In genomic region chr2:69893684-69894481, GRCh38 we compare ENCODE assay signal across 8 cellular contexts. TPM values are rescaled to one million over a fixed set of nuclear protein-coding genes. Genes with fewer than 3 reads are reported as not detected.
DNase-seq lines count a peak whose midpoint lies in the region; ATAC-seq and TF ChIP-seq lines count a peak whose summit lies in the region.

Gene SNRNP27 (plus strand): TSS chr2:69893956. CDS start chr2:69893985, 29 bp downstream.

- no peak within 1 kb of the TSS for H4K8ac ChIP-seq in mesendoderm (ENCODE audit: low read depth, low read length)

- H2BK5ac ChIP-seq in mesendoderm (ENCODE audit: low read length) = no peak within 1 kb of the TSS

- H2BK15ac ChIP-seq in mesendoderm (replicated peaks; ENCODE audit: low read depth) = no peak within 1 kb of the TSS

- no peak within 1 kb of the TSS for H2AK5ac ChIP-seq in mesendoderm (ENCODE audit: low read length)

- H2BK120ac ChIP-seq in mesendoderm (ENCODE audit: low read depth, low read length) = no peak within 1 kb of the TSS

- 0 out of 2 replicates have a peak, but pooled peaks cover 3% of the 10 kb centered on the region for H4K20me1 ChIP-seq in OCI-LY3 (ENCODE audit: insufficient read depth, low read length)

- no CpG with 5 or more reads among the region's 31 CpGs for WGBS in mesendoderm (ENCODE audit: extremely low coverage, insufficient coverage, low lambda C conversion rate)

- peak within 1 kb of the TSS; percentile 56 for H3K27ac ChIP-seq in OCI-LY3 (ENCODE audit: low read length)
- H3K27ac ChIP-seq in mesendoderm (ENCODE audit: low read depth, low read length) = no peak within 1 kb of the TSS

- peak within 1 kb of the TSS; percentile 100 for H2AFZ ChIP-seq in OCI-LY3 (ENCODE audit: low read depth, low read length)

- H3K36me3 ChIP-seq in OCI-LY3 (replicated peaks; ENCODE audit: low read depth, low read length) (peaks cover 22% of the 10 kb centered on the region), mesendoderm (ENCODE audit: control insufficient read depth, insufficient read depth, low read length) (no peaks in the 10 kb centered on the region)

- H3K4me2 ChIP-seq in OCI-LY3 (ENCODE audit: low read length) (peak within 1 kb of the TSS; percentile 86), mesendoderm (ENCODE audit: low read length) (peak within 1 kb of the TSS; percentile 71)

- H4K5ac ChIP-seq in mesendoderm (ENCODE audit: low read length) = peak within 1 kb of the TSS; percentile 97

- no peak within 1 kb of the TSS for H3K23ac ChIP-seq in mesendoderm (ENCODE audit: low read length)

- no peaks in the 10 kb centered on the region for H3K9me3 ChIP-seq in OCI-LY3 (ENCODE audit: insufficient read depth, low read length)

- peak within 1 kb of the TSS; percentile 81 for H3K18ac ChIP-seq in mesendoderm (ENCODE audit: low read length)

- H3K9ac ChIP-seq in OCI-LY3 (ENCODE audit: low read length) = peak within 1 kb of the TSS; percentile 78
- peak within 1 kb of the TSS; percentile 76 for H3K9ac ChIP-seq in mesendoderm (ENCODE audit: low read length)

- H3K79me2 ChIP-seq in OCI-LY3 (ENCODE audit: low read length) (peaks cover 21% of the 10 kb centered on the region), mesendoderm (ENCODE audit: control insufficient read depth, insufficient read depth, low read length) (peaks cover 11% of the 10 kb centered on the region)

- in situ Hi-C loops in endometrial microvascular endothelial cells (cut with HindIII; ENCODE audit: inconsistent ontology term, low pct_unique_long_range_greater_than_20kb, low sequenced_read_pairs) = no loop called here

- ATAC-seq in GM19025 (IDR thresholded peaks at IDR 0.05; ENCODE audit: low read depth, unreplicated experiment) = peak; percentile 58

- no peak within 1 kb of the TSS for H3K4ac ChIP-seq in mesendoderm (ENCODE audit: low read depth, low read length)

- peaks cover 20% of the 10 kb centered on the region for H3K4me1 ChIP-seq in OCI-LY3 (ENCODE audit: low read length)
- H3K4me1 ChIP-seq in mesendoderm (ENCODE audit: control insufficient read depth, low read depth, low read length) = no peaks in the 10 kb centered on the region

- no peak for TF ChIP-seq CTCF in OCI-LY3 (IDR thresholded peaks at IDR 0.05; ENCODE audit: low read depth, low read length)

- no peaks in the 10 kb centered on the region for H3K79me1 ChIP-seq in mesendoderm (ENCODE audit: low read length)

- H3K27me3 ChIP-seq in OCI-LY3 (ENCODE audit: low read depth, low read length) (no peaks in the 10 kb centered on the region), mesendoderm (ENCODE audit: insufficient read depth, low read length, poor library complexity) (no peaks in the 10 kb centered on the region)

- DNase-seq in AG08395 (ENCODE audit: low spot score) (peak; percentile 87), HT1080 (ENCODE audit: low read depth) (peak; percentile 71), mesendoderm (peak; percentile 87)
- DNase-seq in activated CD8-positive, alpha-beta memory T cell treated with anti-CD3 and anti-CD28 coated beads, Interleukin-2, amount 50 U/mL, for 24 hours (ENCODE audit: extremely low read depth) = peak; percentile 72
- peak; percentile 71 for DNase-seq in stimulated activated CD8-positive, alpha-beta memory T cell treated with anti-CD3 and anti-CD28 coated beads, Interleukin-15, amount 100 ng/mL, for 1 hour (ENCODE audit: low read depth)

- H3K4me3 ChIP-seq in OCI-LY3 (ENCODE audit: low read length) (peak within 1 kb of the TSS; percentile 91), mesendoderm (ENCODE audit: low read length) (peak within 1 kb of the TSS; percentile 46)

- peak within 1 kb of the TSS; percentile 88 for H3K56ac ChIP-seq in mesendoderm (ENCODE audit: low read length)

RNA-seq across cellular contexts. Expression of gene SNRNP27, which starts in this region (rescaled TPM):
- 48.6 and 61.7 TPM in 2 replicates for total RNA-seq in HT1080 (2014; rRNA removed; shearing (Covaris generic))
- polyA plus RNA-seq in HT1080 (2015; cell fraction: cytosol; rRNA removed) = 66.8 and 76.0 TPM in 2 replicates
- 36.5 and 40.0 TPM in 2 replicates for polyA plus RNA-seq in HT1080 (2015; cell fraction: nucleus; rRNA removed)
- 65.0 TPM for total RNA-seq in endometrial microvascular endothelial cells (ENCODE audit: inconsistent ontology term)
- polyA plus RNA-seq in mesendoderm (2013, experiment 1 of 2) = 99.0 TPM
- polyA plus RNA-seq in mesendoderm (2013, experiment 2 of 2) = 97.4 TPM
